In genomic region chr16:68022278-68022727, GRCh38 we compare ENCODE assay signal across 1 cellular context.
TF ChIP-seq lines count a peak whose summit lies in the region.

No MANE protein-coding gene starts in this region.

TF ChIP-seq in GM12878, 131 proteins besides CTCF, POLR2A, EP300 and RAD21:
- TF ChIP-seq POLR2AphosphoS2 (IDR thresholded peaks at IDR 0.05; ENCODE audit: low read depth, low read length) = no peak
- 0 out of 2 replicates have a peak, but pooled peaks have one; percentile 39 for TF ChIP-seq YY1 (IDR thresholded peaks at IDR 0.05; ENCODE audit: low read depth, low read length)
- TF ChIP-seq EGR1 (IDR thresholded peaks at IDR 0.05; ENCODE audit: borderline replicate concordance in 1 of 2, low read depth in 2 of 2, low read length in 2 of 2) = 0 out of 3 replicates have a peak, but pooled peaks of 1 of the 2 experiments have one; percentile 2
